In genomic region chr11:20035701-20036601, GRCh38 we compare ENCODE assay signal across 11 cellular contexts.
DNase-seq lines count a peak whose midpoint lies in the region; ATAC-seq and TF ChIP-seq lines count a peak whose summit lies in the region.
"Had no signal": no experiment of that assay in that cellular context is flagged by ENCODE, and none has a peak within 500 bp of the region (broad histone marks: within the 10 kb centered on the region; RNA-seq: fewer than 3 reads in every experiment).

No MANE protein-coding gene starts in this region.

- H2AK9ac ChIP-seq in IMR-90 (replicated peaks; ENCODE audit: low read depth, low read length, poor library complexity): no peak overlapping the region

- no TSS peak for BruUV-seq in IMR-90 (replicated peaks; lab: Mats Ljungman, UMichigan)

- H3K36me3 ChIP-seq in IMR-90 (ENCODE audit: control insufficient read depth, insufficient read depth, low read length) (peaks cover 5% of the 10 kb centered on the region), suprapubic skin (peaks cover 18% of the 10 kb centered on the region), HAP-1 (replicated peaks) (no peaks in the 10 kb centered on the region)

- H3K56ac ChIP-seq in IMR-90 (ENCODE audit: extremely low read depth, insufficient read depth, low read length): no peak overlapping the region

- H2AK5ac ChIP-seq in IMR-90 (ENCODE audit: low read depth, low read length): peak overlapping the region; percentile 73

- H2BK5ac ChIP-seq in IMR-90 (ENCODE audit: low read depth, low read length, poor library complexity, severe bottlenecking): no peak overlapping the region

- no peak overlapping the region for H2AFZ ChIP-seq in IMR-90 (replicated peaks; ENCODE audit: low read length, poor library complexity)
- H2AFZ ChIP-seq: parathyroid adenoma had no signal

- H3K23ac ChIP-seq in IMR-90 (ENCODE audit: low read depth, low read length): no peak overlapping the region

- WGBS in IMR-90 (ENCODE audit: extremely low coverage in 2 of 2, insufficient read length in 1 of 2), 2 experiments: no CpG with 5 or more reads among the region's 15 CpGs
- 66% methylated on average over 15 of the region's 15 CpGs for WGBS in suprapubic skin

- DNase-seq in ACHN: peak; percentile 57
- DNase-seq in IMR-90: peak; percentile 99
- DNase-seq in SHP77 treated with DMSO at 0.1 percent for 48 hours (lab: John Stamatoyannopoulos, UW): peak; percentile 79
- peak; percentile 94 to 96 for DNase-seq in foreskin keratinocyte
- DNase-seq in GM10266 (ENCODE audit: extremely low spot score): no peak
- DNase-seq in suprapubic skin (ENCODE audit: low spot score in 2 of 2): no peak
- no peak for DNase-seq in HAP-1 (ENCODE audit: low spot score in 2 of 2)
- DNase-seq in coronary artery (ENCODE audit: low spot score): no peak
- DNase-seq: activated CD4-positive, alpha-beta T cell treated with anti-CD3 and anti-CD28 coated beads, Interleukin-2, amount 10 ng/mL, durations not matched to agents 24 days and 14 days; DMS79 had no signal

- dilution Hi-C loops in IMR-90 (cut with HindIII; ENCODE audit: low sequenced_read_pairs, unreplicated experiment): no loop called here

- intact Hi-C loops in IMR-90 (cut with micrococcal nuclease): no loop called here

- no peaks in the 10 kb centered on the region for H3K9me3 ChIP-seq in IMR-90 (ENCODE audit: control insufficient read depth, insufficient read depth, low read length)
- no peaks in the 10 kb centered on the region for H3K9me3 ChIP-seq in suprapubic skin
- no peaks in the 10 kb centered on the region for H3K9me3 ChIP-seq in HAP-1

- no peak overlapping the region for H3K27ac ChIP-seq in IMR-90 (ENCODE audit: insufficient read depth, low read length)
- H3K27ac ChIP-seq in foreskin keratinocyte: peak overlapping the region; percentile 78
- no peak overlapping the region for H3K27ac ChIP-seq in suprapubic skin
- H3K27ac ChIP-seq in coronary artery: peak overlapping the region in 1 of 2 donors; percentile 57
- H3K27ac ChIP-seq: parathyroid adenoma had no signal

- H3K27me3 ChIP-seq in IMR-90 (ENCODE audit: control insufficient read depth, insufficient read depth, low read length) (no peaks in the 10 kb centered on the region), foreskin keratinocyte (no peaks in the 10 kb centered on the region), suprapubic skin (no peaks in the 10 kb centered on the region), HAP-1 (ENCODE audit: low read depth) (peaks cover 7% of the 10 kb centered on the region)

- peak overlapping the region; percentile 25 for H2BK20ac ChIP-seq in IMR-90 (ENCODE audit: low read depth, low read length)

- no peak for TF ChIP-seq EP300 in suprapubic skin (IDR thresholded peaks at IDR 0.05)

- H3K4me1 ChIP-seq in IMR-90 (ENCODE audit: control insufficient read depth, insufficient read depth, low read length) (peaks cover 24% of the 10 kb centered on the region), foreskin keratinocyte (peaks cover 30% of the 10 kb centered on the region), suprapubic skin (peaks cover 14% of the 10 kb centered on the region), HAP-1 (no peaks in the 10 kb centered on the region)

- POLR2A ChIA-PET in IMR-90 (lab: Charles Lee; ENCODE audit: unreplicated experiment): no interaction called here

- in situ Hi-C loops in ACHN (cut with HindIII; ENCODE audit: low pct_ligation_motif_present, low pct_unique_long_range_greater_than_20kb, low sequenced_read_pairs): no loop called here
- in situ Hi-C loops in IMR-90 (cut with MboI; ENCODE audit: low sequenced_read_pairs): no loop called here
- in situ Hi-C loops in HAP-1 (cut with MboI; ENCODE audit: low sequenced_read_pairs): no loop called here

- H3K79me1 ChIP-seq in IMR-90 (ENCODE audit: low read depth in 1 of 2, low read length in 2 of 2): peaks cover 24 to 39% of the 10 kb centered on the region in 2 experiments

- CTCF ChIA-PET in IMR-90 (lab: Yijun Ruan, JAX): interaction anchor here (0.6 to 1.2 kb wide), 3 partner anchors 10 to 56 kb away, joined by 3 to 6 read pairs (median 4); no protein-coding TSS in a partner anchor

- no peak for TF ChIP-seq POLR2A in IMR-90 (IDR thresholded peaks at IDR 0.05; ENCODE audit: low read depth, low read length)
- no peak for TF ChIP-seq POLR2A in suprapubic skin (IDR thresholded peaks at IDR 0.05)

- peak overlapping the region; percentile 28; the same call in 1 of the 2 replicates for H4K91ac ChIP-seq in IMR-90 (ENCODE audit: insufficient read depth, low read depth, low read length)

- no peak overlapping the region for H2BK120ac ChIP-seq in IMR-90 (ENCODE audit: low read depth, low read length)

- ATAC-seq in IMR-90 (ENCODE audit: low read depth) (peak; percentile 54), foreskin keratinocyte (peak; percentile 94)

- H3K4me3 ChIP-seq in IMR-90 (ENCODE audit: insufficient read depth, low read depth, low read length): no peak overlapping the region
- no peak overlapping the region for H3K4me3 ChIP-seq in suprapubic skin
- H3K4me3 ChIP-seq in HAP-1: no peak overlapping the region
- no peak overlapping the region for H3K4me3 ChIP-seq in coronary artery

- peaks cover 18% of the 10 kb centered on the region; the same call in 1 of the 2 replicates for H4K20me1 ChIP-seq in IMR-90 (ENCODE audit: insufficient read depth, low read length)

- H3K9ac ChIP-seq in IMR-90 (ENCODE audit: low read depth, low read length): no peak overlapping the region
- H3K9ac ChIP-seq: parathyroid adenoma had no signal

- H3K18ac ChIP-seq in IMR-90 (ENCODE audit: low read depth, low read length): no peak overlapping the region

- H2BK15ac ChIP-seq in IMR-90 (ENCODE audit: low read depth, low read length): peak overlapping the region; percentile 24; the same call in 1 of the 3 replicates

- peak overlapping the region in 1 of 2 experiments; percentile 36; a peak in 1 of 4 replicates for H4K8ac ChIP-seq in IMR-90 (ENCODE audit: low read depth in 2 of 2, low read length in 2 of 2)

- TF ChIP-seq CTCF in IMR-90 (conservative IDR thresholded peaks at IDR 0.05; ENCODE audit: low read depth, low read length) (no peak), foreskin keratinocyte (conservative IDR thresholded peaks at IDR 0.05) (peak; percentile 51), GM10266 (IDR thresholded peaks at IDR 0.05; ENCODE audit: control insufficient read depth, insufficient read depth, low read depth, missing control alignments) (no peak), suprapubic skin (IDR thresholded peaks at IDR 0.05) (no peak), coronary artery (IDR thresholded peaks at IDR 0.05) (no peak)

- TF ChIP-seq RAD21 in IMR-90 (IDR thresholded peaks at IDR 0.05; ENCODE audit: low read length): no peak

- no peak overlapping the region for H4K5ac ChIP-seq in IMR-90 (ENCODE audit: low read depth, low read length)

- peaks cover 31% of the 10 kb centered on the region for H3K9me1 ChIP-seq in IMR-90 (ENCODE audit: insufficient read depth, low read length)

- peak overlapping the region; percentile 28 for H3K4ac ChIP-seq in IMR-90 (ENCODE audit: low read depth, low read length)

- H3K4me2 ChIP-seq in IMR-90 (ENCODE audit: low read depth, low read length): no peak overlapping the region

- H3K14ac ChIP-seq in IMR-90 (replicated peaks; ENCODE audit: low read depth, low read length): no peak overlapping the region

TF ChIP-seq in IMR-90, 13 proteins besides CTCF, POLR2A, EP300 and RAD21:
- no peak for TF ChIP-seq ELK1 (IDR thresholded peaks at IDR 0.05; ENCODE audit: borderline replicate concordance, low read depth, low read length)
- peak; percentile 86 for TF ChIP-seq RCOR1 (IDR thresholded peaks at IDR 0.05; ENCODE audit: insufficient replicate concordance, low read length)
- TF ChIP-seq NFE2L2 (IDR thresholded peaks at IDR 0.05; ENCODE audit: low read depth, low read length): peak; percentile 40; the same call in 1 of the 2 replicates
- no peak for TF ChIP-seq MXI1 (IDR thresholded peaks at IDR 0.05; ENCODE audit: borderline replicate concordance, low read depth, low read length)
- 0 out of 2 replicates have a peak, but pooled peaks have one; percentile 13 for TF ChIP-seq MAFK (IDR thresholded peaks at IDR 0.05; ENCODE audit: low read depth, low read length)
- TF ChIP-seq MAZ (IDR thresholded peaks at IDR 0.05; ENCODE audit: borderline replicate concordance, low read depth, low read length): 0 out of 2 replicates have a peak, but pooled peaks have one; percentile 14
- TF ChIP-seq CEBPB (IDR thresholded peaks at IDR 0.05; ENCODE audit: low read depth, low read length): peak; percentile 94
- peak; percentile 57 for TF ChIP-seq BHLHE40 (IDR thresholded peaks at IDR 0.05; ENCODE audit: low read depth, low read length)
- no peak for TF ChIP-seq CHD1 (IDR thresholded peaks at IDR 0.05; ENCODE audit: low read depth, low read length)
- peak; percentile 98 for TF ChIP-seq FOS (IDR thresholded peaks at IDR 0.05; ENCODE audit: low read depth, low read length)

Comparison
In these comparisons a context has a peak if more than half of its experiments do, and no peak if none do; other contexts are left out.
1. DNase-seq: peak in ACHN (single experiment), IMR-90 (single experiment), SHP77 treated with DMSO at 0.1 percent for 48 hours (single experiment) and foreskin keratinocyte (2 of 2); none in GM10266 (single experiment), suprapubic skin (0 of 2), HAP-1 (0 of 2) and coronary artery (single experiment).